In the genomic region with DNA sequence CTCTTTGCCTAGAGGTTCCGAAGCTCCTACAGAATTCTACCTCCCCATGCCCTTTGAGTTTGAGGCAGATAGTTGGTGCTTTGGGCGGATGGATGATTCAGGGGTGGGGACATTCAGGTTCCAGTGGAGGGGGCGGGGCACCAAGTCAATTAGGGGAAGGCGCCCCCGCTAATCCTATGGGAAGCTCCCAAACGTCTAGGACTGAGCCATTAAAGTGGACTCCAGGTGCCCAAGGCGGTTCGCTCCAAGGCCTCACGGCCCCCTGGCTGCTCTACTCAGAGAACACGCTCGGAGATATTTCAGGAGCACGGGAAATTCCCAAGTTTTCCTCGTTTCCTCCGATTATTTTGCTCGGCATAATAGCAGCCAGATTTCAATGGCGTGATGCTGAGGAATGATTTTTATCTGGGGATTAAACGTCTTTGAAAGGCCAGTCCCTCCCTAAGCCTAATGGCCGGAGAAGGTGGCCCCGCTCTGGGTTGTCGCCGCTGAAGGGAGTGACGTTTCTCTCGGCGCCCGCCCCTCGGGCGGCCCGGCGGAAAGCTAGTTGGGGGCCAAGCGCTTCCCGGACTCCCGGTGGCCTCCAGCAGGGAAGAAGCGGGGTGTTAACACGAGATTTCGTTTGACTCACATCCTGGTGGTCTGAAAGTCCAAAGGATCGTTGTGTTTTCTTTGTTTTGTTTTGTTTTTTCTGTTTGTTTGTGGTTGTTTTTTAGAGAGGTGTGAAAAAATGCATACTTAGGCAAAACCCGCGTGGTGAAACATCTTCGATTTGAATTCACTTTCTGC, we compare ENCODE assay signal across 8 cellular contexts. TPM values are rescaled to one million over a fixed set of nuclear protein-coding genes. Genes with fewer than 3 reads are reported as not detected.
DNase-seq lines count a peak whose midpoint lies in the region; ATAC-seq, FAIRE-seq and TF ChIP-seq lines count a peak whose summit lies in the region.

No MANE protein-coding gene starts in this region.

- H3K4me3 ChIP-seq in GM12864 (ENCODE audit: low read depth, low read length) (peak overlapping the region; percentile 57), retinal pigment epithelial cell (ENCODE audit: low read length) (peak overlapping the region; percentile 51)

- FAIRE-seq in frontal cortex (lab: Jason Lieb, UNC) = no peak

- TF ChIP-seq CTCF in GM12864 (IDR thresholded peaks at IDR 0.05; ENCODE audit: low read depth, low read length, missing control alignments) = no peak
- no peak for TF ChIP-seq CTCF in retinal pigment epithelial cell (conservative IDR thresholded peaks at IDR 0.05; ENCODE audit: low read depth, low read length)

- ATAC-seq in SK-N-SH treated with all-trans-retinoic acid at 6 μM for 48 hours (peak; percentile 1), GM21529 (IDR thresholded peaks at IDR 0.05; ENCODE audit: unreplicated experiment) (no peak)

- DNase-seq in GM12864 (ENCODE audit: low read depth) (no peak), frontal cortex (ENCODE audit: low spot score in 2 of 2) (peak; percentile 60 to 64), retinal pigment epithelial cell (ENCODE audit: low read depth) (no peak), NCI-H1694 treated with DMSO at 0.1 percent for 48 hours (lab: John Stamatoyannopoulos, UW) (no peak), activated gamma-delta T cell (lab: John Stamatoyannopoulos, UW) (no peak)
- DNase-seq in NK-92 treated with Interleukin-12 subunit alpha and Interleukin-12 subunit beta, amount 100 ng/mL, for 24 hours (lab: John Stamatoyannopoulos, UW) = no peak

TF ChIP-seq in SK-N-SH treated with all-trans-retinoic acid at 6 μM for 48 hours, 23 proteins besides CTCF, POLR2A, EP300 and RAD21:
- TF ChIP-seq BACH2 (CRISPR knock-in tag; IDR thresholded peaks at IDR 0.05; ENCODE audit: borderline replicate concordance) = no peak
- TF ChIP-seq, protein P1, sequence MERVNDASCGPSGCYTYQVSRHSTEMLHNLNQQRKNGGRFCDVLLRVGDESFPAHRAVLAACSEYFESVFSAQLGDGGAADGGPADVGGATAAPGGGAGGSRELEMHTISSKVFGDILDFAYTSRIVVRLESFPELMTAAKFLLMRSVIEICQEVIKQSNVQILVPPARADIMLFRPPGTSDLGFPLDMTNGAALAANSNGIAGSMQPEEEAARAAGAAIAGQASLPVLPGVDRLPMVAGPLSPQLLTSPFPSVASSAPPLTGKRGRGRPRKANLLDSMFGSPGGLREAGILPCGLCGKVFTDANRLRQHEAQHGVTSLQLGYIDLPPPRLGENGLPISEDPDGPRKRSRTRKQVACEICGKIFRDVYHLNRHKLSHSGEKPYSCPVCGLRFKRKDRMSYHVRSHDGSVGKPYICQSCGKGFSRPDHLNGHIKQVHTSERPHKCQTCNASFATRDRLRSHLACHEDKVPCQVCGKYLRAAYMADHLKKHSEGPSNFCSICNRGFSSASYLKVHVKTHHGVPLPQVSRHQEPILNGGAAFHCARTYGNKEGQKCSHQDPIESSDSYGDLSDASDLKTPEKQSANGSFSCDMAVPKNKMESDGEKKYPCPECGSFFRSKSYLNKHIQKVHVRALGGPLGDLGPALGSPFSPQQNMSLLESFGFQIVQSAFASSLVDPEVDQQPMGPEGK (CRISPR knock-in tag; IDR thresholded peaks at IDR 0.05; ENCODE audit: borderline replicate concordance) = no peak
- TF ChIP-seq, protein P2, sequence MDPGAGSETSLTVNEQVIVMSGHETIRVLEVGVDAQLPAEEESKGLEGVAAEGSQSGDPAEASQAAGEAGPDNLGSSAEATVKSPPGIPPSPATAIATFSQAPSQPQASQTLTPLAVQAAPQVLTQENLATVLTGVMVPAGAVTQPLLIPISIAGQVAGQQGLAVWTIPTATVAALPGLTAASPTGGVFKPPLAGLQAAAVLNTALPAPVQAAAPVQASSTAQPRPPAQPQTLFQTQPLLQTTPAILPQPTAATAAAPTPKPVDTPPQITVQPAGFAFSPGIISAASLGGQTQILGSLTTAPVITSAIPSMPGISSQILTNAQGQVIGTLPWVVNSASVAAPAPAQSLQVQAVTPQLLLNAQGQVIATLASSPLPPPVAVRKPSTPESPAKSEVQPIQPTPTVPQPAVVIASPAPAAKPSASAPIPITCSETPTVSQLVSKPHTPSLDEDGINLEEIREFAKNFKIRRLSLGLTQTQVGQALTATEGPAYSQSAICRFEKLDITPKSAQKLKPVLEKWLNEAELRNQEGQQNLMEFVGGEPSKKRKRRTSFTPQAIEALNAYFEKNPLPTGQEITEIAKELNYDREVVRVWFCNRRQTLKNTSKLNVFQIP (CRISPR knock-in tag; IDR thresholded peaks at IDR 0.05; ENCODE audit: borderline replicate concordance, low read depth) = no peak
- no peak for TF ChIP-seq PPARA (CRISPR knock-in tag; IDR thresholded peaks at IDR 0.05; ENCODE audit: borderline replicate concordance)
- TF ChIP-seq ESRRG (CRISPR knock-in tag; IDR thresholded peaks at IDR 0.05) = no peak
- no peak for TF ChIP-seq ZNF565 (CRISPR knock-in tag; conservative IDR thresholded peaks at IDR 0.05; ENCODE audit: low read depth)
- no peak for TF ChIP-seq CREB5 (CRISPR knock-in tag; IDR thresholded peaks at IDR 0.05; ENCODE audit: low read depth)
- no peak for TF ChIP-seq OSR1 (CRISPR knock-in tag; IDR thresholded peaks at IDR 0.05)
- no peak for TF ChIP-seq TCF4 (CRISPR knock-in tag; IDR thresholded peaks at IDR 0.05; ENCODE audit: borderline replicate concordance)
- no peak for TF ChIP-seq ARNTL (CRISPR knock-in tag; IDR thresholded peaks at IDR 0.05; ENCODE audit: borderline replicate concordance, low read depth)
- no peak for TF ChIP-seq GLIS3 (CRISPR knock-in tag; IDR thresholded peaks at IDR 0.05)
- TF ChIP-seq CSDC2 (CRISPR knock-in tag; IDR thresholded peaks at IDR 0.05) = no peak
- no peak for TF ChIP-seq CSRNP3 (CRISPR knock-in tag; IDR thresholded peaks at IDR 0.05)
- no peak for TF ChIP-seq ZFP30 (CRISPR knock-in tag; IDR thresholded peaks at IDR 0.05)

RNA-seq across cellular contexts. Expression of gene MSX1, which starts 1.5 kb away (rescaled TPM):
- total RNA-seq in frontal cortex = 2.9 TPM

Comparison
In these comparisons a context has a peak if more than half of its experiments do, and no peak if none do; other contexts are left out.
1. DNase-seq: peak in frontal cortex (2 of 2); none in GM12864 (single experiment), retinal pigment epithelial cell (single experiment), NCI-H1694 treated with DMSO at 0.1 percent for 48 hours (single experiment), activated gamma-delta T cell (single experiment) and NK-92 treated with Interleukin-12 subunit alpha and Interleukin-12 subunit beta, amount 100 ng/mL, for 24 hours (single experiment).